ENCODE assay signal across 21 cellular contexts in genomic region chr20:63045991-63046390, GRCh38. TPM values are rescaled to one million over a fixed set of nuclear protein-coding genes. Genes with fewer than 3 reads are reported as not detected.
DNase-seq lines count a peak whose midpoint lies in the region; ATAC-seq and TF ChIP-seq lines count a peak whose summit lies in the region.
"Had no signal": no experiment of that assay in that cellular context is flagged by ENCODE, and none has a peak within 500 bp of the region (broad histone marks: within the 10 kb centered on the region; RNA-seq: fewer than 3 reads in every experiment).

No MANE protein-coding gene starts in this region.

- intact Hi-C loops in left ventricle myocardium superior (cut with micrococcal nuclease) (no loop called here), Right ventricle myocardium inferior (cut with DNase I) (no loop called here), PC-3 (cut with micrococcal nuclease) (no loop called here)

- no peak overlapping the region for H3K4me3 ChIP-seq in PC-3 (ENCODE audit: low read length)
- H3K4me3 ChIP-seq: BLaER1 treated with 17β-estradiol and CSF1 and Interleukin-3, amounts not matched to agents 10 nM and 100 nM; GM12878 had no signal

- H3K9me3 Mint-ChIP-seq in glutamatergic neuron (ENCODE audit: unreplicated experiment) (peaks cover 9% of the 10 kb centered on the region), neural crest cell (no peaks in the 10 kb centered on the region)
- H3K9me3 Mint-ChIP-seq: CD8-positive, alpha-beta T cell had no signal

- peaks cover 6% of the 10 kb centered on the region for H3K36me3 Mint-ChIP-seq in glutamatergic neuron (ENCODE audit: unreplicated experiment)
- H3K36me3 Mint-ChIP-seq in neural crest cell (ENCODE audit: low read depth): no peaks in the 10 kb centered on the region
- H3K36me3 Mint-ChIP-seq: CD8-positive, alpha-beta T cell had no signal

- peaks cover 74% of the 10 kb centered on the region for H3K27me3 ChIP-seq in PC-3 (ENCODE audit: low read length)
- H3K27me3 ChIP-seq: BLaER1 treated with 17β-estradiol and CSF1 and Interleukin-3, amounts not matched to agents 10 nM and 100 nM had no signal

- H3K27me3 Mint-ChIP-seq in glutamatergic neuron (ENCODE audit: unreplicated experiment) (peaks cover 9% of the 10 kb centered on the region), neural crest cell (ENCODE audit: low read depth) (peaks cover 2% of the 10 kb centered on the region)

- H2AFZ ChIP-seq in PC-3 (ENCODE audit: low read length): no peak overlapping the region

- H3F3A ChIP-seq in PC-3 (ENCODE audit: low read length, unreplicated experiment): no peaks in the 10 kb centered on the region

- no peak for TF ChIP-seq CTCF in glutamatergic neuron (IDR thresholded peaks at IDR 0.05; ENCODE audit: partially characterized antibody, unreplicated experiment)
- TF ChIP-seq CTCF in neural crest cell (conservative IDR thresholded peaks at IDR 0.05): no peak
- TF ChIP-seq CTCF in PC-3 (conservative IDR thresholded peaks at IDR 0.05; ENCODE audit: low read depth, low read length): no peak

- BruUV-seq in PC-3 (replicated peaks; lab: Mats Ljungman, UMichigan): no TSS peak

- no peaks in the 10 kb centered on the region for H3K36me3 ChIP-seq in PC-3 (ENCODE audit: low read depth, low read length)
- H3K36me3 ChIP-seq: BLaER1 treated with 17β-estradiol and CSF1 and Interleukin-3, amounts not matched to agents 10 nM and 100 nM had no signal

- H3K4me1 Mint-ChIP-seq in glutamatergic neuron (ENCODE audit: low read depth, unreplicated experiment): peaks cover 2% of the 10 kb centered on the region
- H3K4me1 Mint-ChIP-seq in neural crest cell: no peaks in the 10 kb centered on the region
- H3K4me1 Mint-ChIP-seq: B cell, H9 had no signal

- no peaks in the 10 kb centered on the region for H3K4me1 ChIP-seq in PC-3 (ENCODE audit: insufficient read depth, low read length)

- DNase-seq in left ventricle myocardium superior (peak; percentile 5), Right ventricle myocardium inferior (ENCODE audit: missing footprints) (no peak), glutamatergic neuron (peak; percentile 12), neural crest cell (ENCODE audit: low read depth, low spot score) (no peak), NCI-H524 treated with DMSO at 0.1 percent for 48 hours (lab: John Stamatoyannopoulos, UW) (no peak), PC-3 (no peak)
- DNase-seq: Calu3, DMS 273 treated with DMSO at 0.1 percent for 48 hours, DMS53, DND-41, EL, H9 had no signal

- CTCF ChIA-PET in PC-3 (lab: Charles Lee): no interaction called here

- POLR2A ChIA-PET in PC-3 (lab: Charles Lee; ENCODE audit: unreplicated experiment): no interaction called here

- no peak overlapping the region for H3K9ac ChIP-seq in PC-3 (ENCODE audit: low read length)
- H3K9ac ChIP-seq: BLaER1 treated with 17β-estradiol and CSF1 and Interleukin-3, amounts not matched to agents 10 nM and 100 nM had no signal

- H3K4me2 ChIP-seq in PC-3 (ENCODE audit: low read length): no peak overlapping the region

- no peaks in the 10 kb centered on the region for H3K9me3 ChIP-seq in PC-3 (ENCODE audit: low read length)

- ATAC-seq in left ventricle myocardium superior (no peak), Right ventricle myocardium inferior (no peak), PC-3 (no peak), GM21526 (IDR thresholded peaks at IDR 0.05; ENCODE audit: low FRiP score, unreplicated experiment) (no peak)
- ATAC-seq: CD8-positive, alpha-beta T cell had no signal

- no peak overlapping the region for H3K27ac ChIP-seq in PC-3 (ENCODE audit: low read length)
- H3K27ac ChIP-seq: BLaER1 treated with 17β-estradiol and CSF1 and Interleukin-3, amounts not matched to agents 10 nM and 100 nM; HL-60 had no signal

- H3K9me2 ChIP-seq in PC-3 (replicated peaks; ENCODE audit: low read length): no peaks in the 10 kb centered on the region

- no peaks in the 10 kb centered on the region for H4K20me1 ChIP-seq in PC-3 (ENCODE audit: low read length)

- H3K79me2 ChIP-seq in PC-3 (ENCODE audit: low read length): no peaks in the 10 kb centered on the region

- H3K27ac Mint-ChIP-seq in glutamatergic neuron (ENCODE audit: unreplicated experiment): no peak overlapping the region
- H3K27ac Mint-ChIP-seq in neural crest cell (ENCODE audit: unreplicated experiment): peak overlapping the region; percentile 66
- H3K27ac Mint-ChIP-seq: B cell; CD8-positive, alpha-beta T cell had no signal

- H3K4me3 Mint-ChIP-seq in glutamatergic neuron (ENCODE audit: unreplicated experiment): no peak overlapping the region
- no peak overlapping the region for H3K4me3 Mint-ChIP-seq in neural crest cell
- H3K4me3 Mint-ChIP-seq: B cell; CD8-positive, alpha-beta T cell; H9 had no signal

RNA-seq across cellular contexts. Expression of gene BHLHE23, which starts 39.2 kb away (rescaled TPM):
- total RNA-seq in left ventricle myocardium superior: not detected
- not detected for total RNA-seq in Right ventricle myocardium inferior
- total RNA-seq in glutamatergic neuron (ENCODE audit: unreplicated experiment): 23.9 TPM
- not detected in 2 replicates for total RNA-seq in neural crest cell
- total RNA-seq in PC-3 (2014; rRNA removed): not detected in 2 replicates
- total RNA-seq: A172, B cell, Calu3, G401, HT1080 had no signal

Comparison
In these comparisons a context has a peak if more than half of its experiments do, and no peak if none do; other contexts are left out.
1. DNase-seq: peak in left ventricle myocardium superior (single experiment) and glutamatergic neuron (single experiment); none in Right ventricle myocardium inferior (single experiment), neural crest cell (single experiment), NCI-H524 treated with DMSO at 0.1 percent for 48 hours (single experiment) and PC-3 (single experiment).
2. RNA of gene BHLHE23, which starts 39.2 kb away (total RNA-seq): 23.9 TPM in glutamatergic neuron (single experiment); not detected in left ventricle myocardium superior (single experiment), not detected in neural crest cell, not detected in Right ventricle myocardium inferior (single experiment) and not detected in PC-3; every median in the first group is over 10 times any median in the second.